In genomic region chr5:176660530-176660859, GRCh38 we compare ENCODE assay signal across 10 cellular contexts. TPM values are rescaled to one million over a fixed set of nuclear protein-coding genes. Genes with fewer than 3 reads are reported as not detected.
DNase-seq lines count a peak whose midpoint lies in the region; ATAC-seq and TF ChIP-seq lines count a peak whose summit lies in the region.
"Had no signal": no experiment of that assay in that cellular context is flagged by ENCODE, and none has a peak within 500 bp of the region (broad histone marks: within the 10 kb centered on the region; RNA-seq: fewer than 3 reads in every experiment).

No MANE protein-coding gene starts in this region.

- no peak overlapping the region for H3K4me3 ChIP-seq in CD4-positive, CD25-positive, alpha-beta regulatory T cell (ENCODE audit: low read depth, low read length)
- no peak overlapping the region for H3K4me3 ChIP-seq in ovary

- TF ChIP-seq CTCF in ovary (IDR thresholded peaks at IDR 0.05), result no peak

- H3K27me3 ChIP-seq in CD4-positive, CD25-positive, alpha-beta regulatory T cell (ENCODE audit: control insufficient read depth, insufficient read depth, low read length), result peaks cover 3% of the 10 kb centered on the region
- H3K27me3 ChIP-seq in ovary, result no peaks in the 10 kb centered on the region

- no peak for TF ChIP-seq EP300 in ovary (IDR thresholded peaks at IDR 0.05)

- no peak overlapping the region for H3K27ac ChIP-seq in CD4-positive, CD25-positive, alpha-beta regulatory T cell (ENCODE audit: insufficient read depth, low read length, poor library complexity, severe bottlenecking)
- H3K27ac ChIP-seq in ovary, result no peak overlapping the region

- H3K9me3 ChIP-seq in CD4-positive, CD25-positive, alpha-beta regulatory T cell (ENCODE audit: control insufficient read depth in 2 of 2, low read length in 2 of 2), result no peaks in the 10 kb centered on the region
- H3K9me3 ChIP-seq in ovary, result no peaks in the 10 kb centered on the region

- H3K36me3 ChIP-seq in CD4-positive, CD25-positive, alpha-beta regulatory T cell (ENCODE audit: control insufficient read depth, insufficient read depth, low read length), result peaks cover 3% of the 10 kb centered on the region
- H3K36me3 ChIP-seq in ovary, result no peaks in the 10 kb centered on the region

- 12 to 31% (median 13%) methylated on average over 1 of the region's 1 CpG for WGBS in ovary, 3 donors

- no peaks in the 10 kb centered on the region for H3K9me3 Mint-ChIP-seq in CD4-positive, CD25-positive, alpha-beta regulatory T cell
- no peaks in the 10 kb centered on the region for H3K9me3 Mint-ChIP-seq in activated T-helper 17 cell treated with anti-CD3 and anti-CD28 coated beads, Interleukin-2, amount 50 U/mL, for 72 hours
- H3K9me3 Mint-ChIP-seq: neural crest cell had no signal

- peaks cover 5% of the 10 kb centered on the region for H3K36me3 Mint-ChIP-seq in CD4-positive, CD25-positive, alpha-beta regulatory T cell
- H3K36me3 Mint-ChIP-seq in activated T-helper 17 cell treated with anti-CD3 and anti-CD28 coated beads, Interleukin-2, amount 50 U/mL, for 72 hours (ENCODE audit: low read depth), result peaks cover 15% of the 10 kb centered on the region

- DNase-seq in CD4-positive, CD25-positive, alpha-beta regulatory T cell, result peak in 1 of 3 donors; percentile 13
- DNase-seq in NCI-H1105 (lab: John Stamatoyannopoulos, UW), result no peak
- no peak for DNase-seq in OCI-M1 (lab: John Stamatoyannopoulos, UW)
- no peak for DNase-seq in ovary
- no peak for DNase-seq in stimulated activated CD4-positive, alpha-beta T cell treated with anti-CD3 and anti-CD28 coated beads, Interleukin-4, amount 100 ng/mL, for 24 hours

- ATAC-seq in CD4-positive, CD25-positive, alpha-beta regulatory T cell (ENCODE audit: low read depth in 2 of 2), result peak; percentile 11 to 35
- peak; percentile 29 for ATAC-seq in GM19025 (IDR thresholded peaks at IDR 0.05; ENCODE audit: low read depth, unreplicated experiment)
- peak; percentile 24 for ATAC-seq in HG02885 (IDR thresholded peaks at IDR 0.05; ENCODE audit: poor library complexity, unreplicated experiment)
- peak; percentile 30 for ATAC-seq in activated T-helper 17 cell treated with anti-CD3 and anti-CD28 coated beads, Interleukin-2, amount 50 U/mL, for 72 hours (replicated peaks)

- peak overlapping the region in 1 of 4 donors; percentile 38 for H3K4me3 Mint-ChIP-seq in CD4-positive, CD25-positive, alpha-beta regulatory T cell
- no peak overlapping the region for H3K4me3 Mint-ChIP-seq in activated T-helper 17 cell treated with anti-CD3 and anti-CD28 coated beads, Interleukin-2, amount 50 U/mL, for 72 hours

- H3K27ac Mint-ChIP-seq in CD4-positive, CD25-positive, alpha-beta regulatory T cell, result peak overlapping the region in 1 of 3 donors; percentile 11
- no peak overlapping the region for H3K27ac Mint-ChIP-seq in activated T-helper 17 cell treated with anti-CD3 and anti-CD28 coated beads, Interleukin-2, amount 50 U/mL, for 72 hours

- peaks cover 25% of the 10 kb centered on the region for H3K4me1 ChIP-seq in CD4-positive, CD25-positive, alpha-beta regulatory T cell (ENCODE audit: control insufficient read depth, insufficient read depth, low read length, poor library complexity, severe bottlenecking)
- H3K4me1 ChIP-seq in ovary (ENCODE audit: insufficient read depth), result peaks cover 9% of the 10 kb centered on the region

- peaks cover 4% of the 10 kb centered on the region for H3K27me3 Mint-ChIP-seq in CD4-positive, CD25-positive, alpha-beta regulatory T cell
- peaks cover 14% of the 10 kb centered on the region for H3K27me3 Mint-ChIP-seq in activated T-helper 17 cell treated with anti-CD3 and anti-CD28 coated beads, Interleukin-2, amount 50 U/mL, for 72 hours

- intact Hi-C loops in ovary (cut with DNase I), result loop anchor here in 1 of 4 donors (5.0 to 10.0 kb wide), 2 partner anchors 294 to 452 kb away; no protein-coding TSS in a partner anchor

- TF ChIP-seq POLR2A in ovary (IDR thresholded peaks at IDR 0.05), result no peak

- peaks cover 8 to 37% (median 25%) of the 10 kb centered on the region in 4 donors for H3K4me1 Mint-ChIP-seq in CD4-positive, CD25-positive, alpha-beta regulatory T cell
- H3K4me1 Mint-ChIP-seq in activated T-helper 17 cell treated with anti-CD3 and anti-CD28 coated beads, Interleukin-2, amount 50 U/mL, for 72 hours, result peaks cover 25% of the 10 kb centered on the region

RNA-seq across cellular contexts. Expression of gene TSPAN17, which starts 13.2 kb away (rescaled TPM):
- 34.0 TPM for total RNA-seq in CD4-positive, CD25-positive, alpha-beta regulatory T cell
- 10 to 100 TPM; 26.0 to 48.8 (median 34.1) TPM for polyA plus RNA-seq in CD4-positive, CD25-positive, alpha-beta regulatory T cell
- total RNA-seq in activated T-helper 17 cell treated with anti-CD3 and anti-CD28 coated beads, Interleukin-2, amount 50 U/mL, for 72 hours, result 10 to 100 TPM; 26.7 to 53.0 TPM
- total RNA-seq in ovary, result 10 to 100 TPM in 5 of 7 donors, 1 to 10 TPM in 2; 7.5 to 19.3 (median 14.9) TPM
- polyA plus RNA-seq in ovary, result 10 to 100 TPM; 14.5 to 28.5 TPM

RNA-seq across cellular contexts. Expression of gene EIF4E1B, which starts 30.0 kb away (rescaled TPM):
- not detected for total RNA-seq in CD4-positive, CD25-positive, alpha-beta regulatory T cell
- not detected for polyA plus RNA-seq in CD4-positive, CD25-positive, alpha-beta regulatory T cell
- not detected for total RNA-seq in activated T-helper 17 cell treated with anti-CD3 and anti-CD28 coated beads, Interleukin-2, amount 50 U/mL, for 72 hours
- total RNA-seq in ovary, result not detected
- under 1 TPM in 1 of 2 donors, not detected in 1; 0.61 TPM for polyA plus RNA-seq in ovary
- total RNA-seq: astrocyte, neural crest cell had no signal

RNA-seq across cellular contexts. Expression of gene SNCB, which starts 30.2 kb away (rescaled TPM):
- total RNA-seq in CD4-positive, CD25-positive, alpha-beta regulatory T cell, result not detected
- polyA plus RNA-seq in CD4-positive, CD25-positive, alpha-beta regulatory T cell, result not detected
- not detected for total RNA-seq in activated T-helper 17 cell treated with anti-CD3 and anti-CD28 coated beads, Interleukin-2, amount 50 U/mL, for 72 hours
- total RNA-seq in ovary, result not detected
- polyA plus RNA-seq in ovary, result under 1 TPM in 1 of 2 donors, not detected in 1; 0.13 TPM

RNA-seq across cellular contexts. Expression of gene GPRIN1, which starts 50.5 kb away (rescaled TPM):
- total RNA-seq in CD4-positive, CD25-positive, alpha-beta regulatory T cell, result 1.9 TPM
- polyA plus RNA-seq in CD4-positive, CD25-positive, alpha-beta regulatory T cell, result under 1 TPM; 0.24 to 0.87 (median 0.52) TPM
- 1 to 10 TPM; 4.8 to 8.9 TPM for total RNA-seq in activated T-helper 17 cell treated with anti-CD3 and anti-CD28 coated beads, Interleukin-2, amount 50 U/mL, for 72 hours
- under 1 TPM; 0.08 to 0.32 (median 0.20) TPM for total RNA-seq in ovary
- under 1 TPM; 0.13 to 0.50 TPM for polyA plus RNA-seq in ovary
